In the genomic region with DNA sequence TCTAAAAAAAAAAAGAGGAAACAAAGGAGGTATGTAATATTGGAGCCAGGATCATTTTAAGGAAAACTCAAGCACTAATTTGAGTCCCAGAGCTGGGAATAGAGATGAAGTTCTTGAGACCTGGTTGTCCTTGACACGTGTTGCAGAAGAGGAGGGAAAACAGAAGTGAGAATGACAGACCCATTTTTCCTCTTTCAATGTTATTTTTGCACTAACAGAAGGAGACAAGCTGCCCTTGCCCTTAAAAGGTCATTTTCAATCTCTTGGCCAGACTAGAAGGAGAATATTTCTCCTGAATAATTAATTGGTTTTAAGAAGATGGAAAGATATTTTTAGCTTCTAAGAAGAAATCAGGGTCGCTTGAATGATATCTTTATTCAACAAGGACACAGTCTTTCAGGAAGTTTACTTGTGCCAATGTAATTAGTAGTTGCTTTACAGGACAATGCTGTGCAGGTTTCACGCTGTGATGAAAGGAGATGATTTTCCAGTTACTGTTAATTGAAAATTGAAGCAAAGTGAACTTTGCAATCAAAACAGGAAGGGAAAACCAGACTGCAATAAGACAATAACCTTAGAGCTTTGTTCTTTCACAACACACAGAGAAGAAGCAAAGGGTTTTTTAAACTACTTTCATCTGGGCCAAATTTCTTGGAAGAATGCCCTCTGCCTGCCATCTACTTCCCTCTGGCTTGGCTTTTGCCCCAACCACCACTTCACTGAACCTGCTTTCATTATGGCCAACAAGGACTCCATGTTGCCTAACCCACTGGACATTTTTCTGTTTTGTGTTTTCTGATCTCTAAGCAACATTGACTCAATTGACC, we compare ENCODE assay signal across 8 cellular contexts. TPM values are rescaled to one million over a fixed set of nuclear protein-coding genes. Genes with fewer than 3 reads are reported as not detected.
DNase-seq lines count a peak whose midpoint lies in the region; ATAC-seq and TF ChIP-seq lines count a peak whose summit lies in the region.

No MANE protein-coding gene starts in this region.

- no peak for TF ChIP-seq POLR2A in prostate gland (IDR thresholded peaks at IDR 0.05)

- H3K36me3 ChIP-seq in prostate gland = no peaks in the 10 kb centered on the region

- intact Hi-C loops in prostate gland (cut with DNase I) = no loop called here

- H3K9me3 ChIP-seq in prostate gland = no peaks in the 10 kb centered on the region

- WGBS in prostate gland = 13% methylated on average over 3 of the region's 3 CpGs

- H3K27ac ChIP-seq in epithelial cell of prostate = peak overlapping the region; percentile 19
- peak overlapping the region in 1 of 2 donors; percentile 19 for H3K27ac ChIP-seq in prostate gland

- ATAC-seq in GM19463 (IDR thresholded peaks at IDR 0.05; ENCODE audit: unreplicated experiment) (no peak), GM21576 (IDR thresholded peaks at IDR 0.05; ENCODE audit: unreplicated experiment) (no peak), GM19395 (IDR thresholded peaks at IDR 0.05; ENCODE audit: unreplicated experiment) (no peak)

- H3K4me3 ChIP-seq in prostate gland = no peak overlapping the region

- peak; percentile 69 for DNase-seq in GF-D8 (lab: John Stamatoyannopoulos, UW)
- DNase-seq in NCI-H69 (lab: John Stamatoyannopoulos, UW) = peak; percentile 79
- no peak for DNase-seq in epithelial cell of prostate (ENCODE audit: low read depth, low spot score)
- peak; percentile 38 for DNase-seq in prostate gland (ENCODE audit: low spot score)
- no peak for DNase-seq in HUDEP-2 (lab: John Stamatoyannopoulos, UW; ENCODE audit: unreplicated experiment in 76 of 76)

- no peaks in the 10 kb centered on the region for H3K4me1 ChIP-seq in prostate gland (replicated peaks)

- no peak for TF ChIP-seq CTCF in prostate gland (IDR thresholded peaks at IDR 0.05)

- H3K27me3 ChIP-seq in prostate gland (replicated peaks; ENCODE audit: insufficient read depth) = no peaks in the 10 kb centered on the region

RNA-seq across cellular contexts. Expression of a gene that starts 31.6 kb away (rescaled TPM):
- 10 to 100 TPM; 12.6 to 25.7 TPM for total RNA-seq in prostate gland

Comparison
In these comparisons a context has a peak if more than half of its experiments do, and no peak if none do; other contexts are left out.
1. DNase-seq: peak in GF-D8 (single experiment), NCI-H69 (single experiment) and prostate gland (single experiment); none in epithelial cell of prostate (single experiment) and HUDEP-2 (0 of 76).